Comparison of ENCODE assay signal across 9 cellular contexts in genomic region chrY:19567051-19567901, GRCh38.
DNase-seq lines count a peak whose midpoint lies in the region; ATAC-seq and TF ChIP-seq lines count a peak whose summit lies in the region.
"Had no signal": no experiment of that assay in that cellular context is flagged by ENCODE, and none has a peak within 500 bp of the region (broad histone marks: within the 10 kb centered on the region; RNA-seq: fewer than 3 reads in every experiment).

No MANE protein-coding gene starts in this region.

- H3K4me1 ChIP-seq in heart left ventricle: peaks cover 0 to 8% (median 0%) of the 10 kb centered on the region in 12 donors

- peaks cover 28% of the 10 kb centered on the region for H3K4me1 Mint-ChIP-seq in activated CD4-positive, alpha-beta memory T cell treated with anti-CD3 and anti-CD28 coated beads for 36 hours (ENCODE audit: low read depth)
- H3K4me1 Mint-ChIP-seq: nephron had no signal

- intact Hi-C loops in activated CD4-positive, alpha-beta memory T cell treated with anti-CD3 and anti-CD28 coated beads for 36 hours (cut with micrococcal nuclease): loop anchor here (1.0 to 5.0 kb wide), 4 partner anchors 64 to 1008 kb away; partner anchors contain the start of genes EIF1AY and KDM5D
- intact Hi-C loops in heart left ventricle (cut with DNase I) (loop anchor here in 2 of 10 donors (10.0 kb wide), 1 partner anchor 178 kb away; the partner anchor contains the start of gene KDM5D (in 2 of the 2)), posterior vena cava (cut with DNase I) (no loop called here)

- TF ChIP-seq CTCF in heart left ventricle (IDR thresholded peaks at IDR 0.05): no peak

- peak overlapping the region; percentile 68 for H3K4me3 ChIP-seq in Jurkat, Clone E6-1 (ENCODE audit: low read length)
- peak overlapping the region in 7 of 12 donors; percentile 52 to 96 (median 77) for H3K4me3 ChIP-seq in heart left ventricle

- H3K9me3 ChIP-seq in heart left ventricle: no peaks in the 10 kb centered on the region

- 0% methylated on average over 52 of the region's 52 CpGs; no CpG with 5 or more reads in 2 of the 4 donors for WGBS in heart left ventricle, 4 donors

- no peaks in the 10 kb centered on the region for H3K27me3 ChIP-seq in heart left ventricle

- H3K9me3 Mint-ChIP-seq in activated CD4-positive, alpha-beta memory T cell treated with anti-CD3 and anti-CD28 coated beads for 36 hours: no peaks in the 10 kb centered on the region
- H3K9me3 Mint-ChIP-seq: nephron had no signal

- H3K36me3 Mint-ChIP-seq in activated CD4-positive, alpha-beta memory T cell treated with anti-CD3 and anti-CD28 coated beads for 36 hours: peaks cover 3% of the 10 kb centered on the region

- H3K27me3 Mint-ChIP-seq in activated CD4-positive, alpha-beta memory T cell treated with anti-CD3 and anti-CD28 coated beads for 36 hours: no peaks in the 10 kb centered on the region

- POLR2A ChIA-PET in activated CD4-positive, alpha-beta memory T cell treated with anti-CD3 and anti-CD28 coated beads for 36 hours (lab: Charles Lee): interaction anchor here (1.4 to 2.5 kb wide), 2 partner anchors 64 to 177 kb away, joined by 4 to 13 read pairs; partner anchors contain the start of gene KDM5D

- DNase-seq in Jurkat, Clone E6-1 (ENCODE audit: low read depth, low spot score): peak; percentile 95
- DNase-seq in activated CD4-positive, alpha-beta memory T cell treated with anti-CD3 and anti-CD28 coated beads for 36 hours: peak; percentile 90
- peak in 3 of 5 donors; percentile 82 to 85 (median 85) for DNase-seq in heart left ventricle
- peak; percentile 86 for DNase-seq in stimulated activated CD4-positive, alpha-beta T cell treated with anti-CD3 and anti-CD28 coated beads, Interleukin-4, amount 100 ng/mL, for 24 hours
- DNase-seq in posterior vena cava (ENCODE audit: low spot score): no peak
- DNase-seq in kidney tubule cell (ENCODE audit: low spot score): no peak
- no peak for DNase-seq in stimulated activated naive CD4-positive, alpha-beta T cell treated with Interleukin-2 at 50 U/mL for 16 hours (lab: John Stamatoyannopoulos, UW)

- peak overlapping the region; percentile 84 for H3K4me3 Mint-ChIP-seq in activated CD4-positive, alpha-beta memory T cell treated with anti-CD3 and anti-CD28 coated beads for 36 hours
- H3K4me3 Mint-ChIP-seq: nephron had no signal

- no peak for TF ChIP-seq POLR2A in heart left ventricle (IDR thresholded peaks at IDR 0.05)

- ATAC-seq in GM19025 (IDR thresholded peaks at IDR 0.05; ENCODE audit: low read depth, unreplicated experiment): peak; percentile 62
- peak in 2 of 4 donors; percentile 98 to 99 for ATAC-seq in heart left ventricle

- H3K27ac Mint-ChIP-seq in activated CD4-positive, alpha-beta memory T cell treated with anti-CD3 and anti-CD28 coated beads for 36 hours: peak overlapping the region; percentile 95
- H3K27ac Mint-ChIP-seq: nephron had no signal

- CTCF ChIA-PET in activated CD4-positive, alpha-beta memory T cell treated with anti-CD3 and anti-CD28 coated beads for 36 hours (lab: Charles Lee): interaction anchor here (1.8 kb wide), 1 partner anchor 64 kb away, joined by 5 read pairs; no protein-coding TSS in a partner anchor

- no peaks in the 10 kb centered on the region for H3K36me3 ChIP-seq in heart left ventricle

- H3K27ac ChIP-seq in heart left ventricle: peak overlapping the region in 7 of 12 donors; percentile 23 to 87 (median 81)

Comparison
In these comparisons a context has a peak if more than half of its experiments do, and no peak if none do; other contexts are left out.
1. DNase-seq: peak in Jurkat, Clone E6-1 (single experiment), activated CD4-positive, alpha-beta memory T cell treated with anti-CD3 and anti-CD28 coated beads for 36 hours (single experiment), heart left ventricle (3 of 5) and stimulated activated CD4-positive, alpha-beta T cell treated with anti-CD3 and anti-CD28 coated beads, Interleukin-4, amount 100 ng/mL, for 24 hours (single experiment); none in posterior vena cava (single experiment), kidney tubule cell (single experiment) and stimulated activated naive CD4-positive, alpha-beta T cell treated with Interleukin-2 at 50 U/mL for 16 hours (single experiment).